In the genomic region with DNA sequence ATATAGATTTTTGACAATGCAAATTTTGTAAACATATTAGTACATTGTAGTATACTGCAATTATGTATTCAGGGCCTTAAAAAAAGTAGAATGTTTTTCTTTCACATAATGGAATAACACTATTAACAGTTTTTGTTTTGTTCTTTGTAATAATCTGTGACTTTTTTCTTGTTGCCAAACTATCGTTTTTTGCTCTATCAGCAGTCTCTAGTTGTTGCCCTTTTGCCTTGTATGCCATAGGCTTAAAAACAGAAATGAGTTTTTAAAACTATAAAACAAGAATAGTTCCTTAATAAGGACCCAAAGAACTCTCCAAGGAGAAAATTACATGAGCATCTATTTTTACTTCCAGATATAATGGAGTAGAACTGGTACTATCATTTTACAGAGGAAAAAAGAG, we compare ENCODE assay signal across 25 cellular contexts. TPM values are rescaled to one million over a fixed set of nuclear protein-coding genes. Genes with fewer than 3 reads are reported as not detected.
DNase-seq lines count a peak whose midpoint lies in the region; ATAC-seq, FAIRE-seq and TF ChIP-seq lines count a peak whose summit lies in the region.
"Had no signal": no experiment of that assay in that cellular context is flagged by ENCODE, and none has a peak within 500 bp of the region (broad histone marks: within the 10 kb centered on the region; RNA-seq: fewer than 3 reads in every experiment).

No MANE protein-coding gene starts in this region.

- no peak for TF ChIP-seq CTCF in endothelial cell of umbilical vein (IDR thresholded peaks at IDR 0.05; ENCODE audit: extremely low read depth in 1 of 2, insufficient read depth in 1 of 2, low read depth in 1 of 2, low read length in 2 of 2)

- POLR2A ChIA-PET in activated naive CD8-positive, alpha-beta T cell treated with anti-CD3 and anti-CD28 coated beads, Interleukin-2, amount 10 ng/mL, durations not matched to agents 7 days and 5 days (lab: Charles Lee): no interaction called here
- POLR2A ChIA-PET in endothelial cell of umbilical vein (lab: Charles Lee): no interaction called here

- H3K4me3 Mint-ChIP-seq in activated naive CD8-positive, alpha-beta T cell treated with anti-CD3 and anti-CD28 coated beads, Interleukin-2, amount 10 ng/mL, durations not matched to agents 7 days and 5 days: peak overlapping the region; percentile 47
- no peak overlapping the region for H3K4me3 Mint-ChIP-seq in activated naive CD8-positive, alpha-beta T cell treated with anti-CD3 and anti-CD28 coated beads for 36 hours
- H3K4me3 Mint-ChIP-seq in stimulated activated memory B cell treated with anti-CD40 and anti-IgM and Interleukin-4, amounts not matched to agents 10 μg/mL and 1 μg/mL and 100 μg/mL, for 72 hours: no peak overlapping the region
- H3K4me3 Mint-ChIP-seq: activated CD4-positive, alpha-beta T cell treated with anti-CD3 and anti-CD28 coated beads for 36 hours; activated naive CD4-positive, alpha-beta T cell treated with anti-CD3 and anti-CD28 coated beads, Interleukin-2, amount 10 ng/mL, durations not matched to agents 7 days and 5 days had no signal

- no peak overlapping the region for H3K9ac ChIP-seq in endothelial cell of umbilical vein (replicated peaks; ENCODE audit: extremely low read depth, insufficient read depth, low read length)

- intact Hi-C loops in endothelial cell of umbilical vein (cut with micrococcal nuclease): no loop called here

- peaks cover 8% of the 10 kb centered on the region for H3K36me3 Mint-ChIP-seq in activated naive CD8-positive, alpha-beta T cell treated with anti-CD3 and anti-CD28 coated beads, Interleukin-2, amount 10 ng/mL, durations not matched to agents 7 days and 5 days
- H3K36me3 Mint-ChIP-seq in activated naive CD8-positive, alpha-beta T cell treated with anti-CD3 and anti-CD28 coated beads for 36 hours: peaks cover 17% of the 10 kb centered on the region
- peaks cover 14% of the 10 kb centered on the region for H3K36me3 Mint-ChIP-seq in stimulated activated memory B cell treated with anti-CD40 and anti-IgM and Interleukin-4, amounts not matched to agents 10 μg/mL and 1 μg/mL and 100 μg/mL, for 72 hours

- no peak overlapping the region for H2AFZ ChIP-seq in endothelial cell of umbilical vein (ENCODE audit: low read depth, low read length)

- peaks cover 29% of the 10 kb centered on the region for H3K4me1 Mint-ChIP-seq in activated naive CD8-positive, alpha-beta T cell treated with anti-CD3 and anti-CD28 coated beads, Interleukin-2, amount 10 ng/mL, durations not matched to agents 7 days and 5 days
- peaks cover 49% of the 10 kb centered on the region for H3K4me1 Mint-ChIP-seq in activated naive CD8-positive, alpha-beta T cell treated with anti-CD3 and anti-CD28 coated beads for 36 hours
- H3K4me1 Mint-ChIP-seq in stimulated activated memory B cell treated with anti-CD40 and anti-IgM and Interleukin-4, amounts not matched to agents 10 μg/mL and 1 μg/mL and 100 μg/mL, for 72 hours: peaks cover 51% of the 10 kb centered on the region

- H3K9me3 Mint-ChIP-seq in activated naive CD8-positive, alpha-beta T cell treated with anti-CD3 and anti-CD28 coated beads, Interleukin-2, amount 10 ng/mL, durations not matched to agents 7 days and 5 days: no peaks in the 10 kb centered on the region
- H3K9me3 Mint-ChIP-seq in activated naive CD8-positive, alpha-beta T cell treated with anti-CD3 and anti-CD28 coated beads for 36 hours: peaks cover 4% of the 10 kb centered on the region
- H3K9me3 Mint-ChIP-seq in stimulated activated memory B cell treated with anti-CD40 and anti-IgM and Interleukin-4, amounts not matched to agents 10 μg/mL and 1 μg/mL and 100 μg/mL, for 72 hours: peaks cover 3% of the 10 kb centered on the region
- H3K9me3 Mint-ChIP-seq: activated naive CD4-positive, alpha-beta T cell treated with anti-CD3 and anti-CD28 coated beads, Interleukin-2, amount 10 ng/mL, durations not matched to agents 7 days and 5 days had no signal

- no peak for TF ChIP-seq POLR2A in endothelial cell of umbilical vein (IDR thresholded peaks at IDR 0.05; ENCODE audit: low read depth, low read length)

- dilution Hi-C loops in endothelial cell of umbilical vein (cut with MboI; ENCODE audit: extremely low pct_ligation_motif_present, low sequenced_read_pairs): no loop called here

- no peaks in the 10 kb centered on the region for H3K9me1 ChIP-seq in endothelial cell of umbilical vein (replicated peaks; ENCODE audit: control insufficient read depth, extremely low read depth, insufficient read depth, low read length)

- no peaks in the 10 kb centered on the region for H3K27me3 Mint-ChIP-seq in activated naive CD8-positive, alpha-beta T cell treated with anti-CD3 and anti-CD28 coated beads, Interleukin-2, amount 10 ng/mL, durations not matched to agents 7 days and 5 days
- no peaks in the 10 kb centered on the region for H3K27me3 Mint-ChIP-seq in activated naive CD8-positive, alpha-beta T cell treated with anti-CD3 and anti-CD28 coated beads for 36 hours
- H3K27me3 Mint-ChIP-seq in stimulated activated memory B cell treated with anti-CD40 and anti-IgM and Interleukin-4, amounts not matched to agents 10 μg/mL and 1 μg/mL and 100 μg/mL, for 72 hours: no peaks in the 10 kb centered on the region
- H3K27me3 Mint-ChIP-seq: activated CD4-positive, alpha-beta T cell treated with anti-CD3 and anti-CD28 coated beads for 36 hours; activated naive CD4-positive, alpha-beta T cell treated with anti-CD3 and anti-CD28 coated beads, Interleukin-2, amount 10 ng/mL, durations not matched to agents 7 days and 5 days had no signal

- H3K9me3 ChIP-seq in KOPT-K1 (ENCODE audit: insufficient read depth, low read length, poor library complexity, severe bottlenecking): no peaks in the 10 kb centered on the region
- H3K9me3 ChIP-seq in endothelial cell of umbilical vein (replicated peaks; ENCODE audit: control insufficient read depth, insufficient read depth, low read length): no peaks in the 10 kb centered on the region
- H3K9me3 ChIP-seq: gastrocnemius medialis, stomach, thyroid gland had no signal

- no peak for FAIRE-seq in endothelial cell of umbilical vein (lab: Jason Lieb, UNC)
- FAIRE-seq: A204.1, bronchial epithelial cell, GM18507 had no signal

- H3K4me1 ChIP-seq in endothelial cell of umbilical vein (ENCODE audit: control insufficient read depth, extremely low read depth, insufficient read depth, low read length): peaks cover 23% of the 10 kb centered on the region

- no peak for ATAC-seq in activated naive CD8-positive, alpha-beta T cell treated with anti-CD3 and anti-CD28 coated beads, Interleukin-2, amount 10 ng/mL, durations not matched to agents 7 days and 5 days (ENCODE audit: low read depth)
- ATAC-seq in stimulated activated memory B cell treated with anti-CD40 and anti-IgM and Interleukin-4, amounts not matched to agents 10 μg/mL and 1 μg/mL and 100 μg/mL, for 72 hours: no peak
- no peak for ATAC-seq in HG02885 (IDR thresholded peaks at IDR 0.05; ENCODE audit: poor library complexity, unreplicated experiment)
- ATAC-seq: activated CD4-positive, alpha-beta T cell treated with anti-CD3 and anti-CD28 coated beads for 36 hours; gastrocnemius medialis had no signal

- no TSS peak for BruUV-seq in endothelial cell of umbilical vein (replicated peaks; lab: Mats Ljungman, UMichigan)

- no peak for DNase-seq in activated naive CD8-positive, alpha-beta T cell treated with anti-CD3 and anti-CD28 coated beads, Interleukin-2, amount 10 ng/mL, durations not matched to agents 7 days and 5 days
- DNase-seq in activated naive CD8-positive, alpha-beta T cell treated with anti-CD3 and anti-CD28 coated beads for 36 hours: no peak
- DNase-seq in endothelial cell of umbilical vein (ENCODE audit: low read depth, low spot score) (no peak), SHP77 treated with DMSO at 0.1 percent for 48 hours (lab: John Stamatoyannopoulos, UW) (no peak), HPDE6-E6E7 (ENCODE audit: extremely low spot score) (no peak)
- DNase-seq: activated CD4-positive, alpha-beta T cell treated with anti-CD3 and anti-CD28 coated beads for 36 hours; activated naive CD4-positive, alpha-beta T cell treated with anti-CD3 and anti-CD28 coated beads, Interleukin-2, amount 10 ng/mL, durations not matched to agents 7 days and 5 days; activated T-cell treated with anti-CD3 and anti-CD28 coated beads, Interleukin-2, amount 50 U/mL, for 1 hour; anterior cingulate cortex; Calu3; effector memory CD4-positive, alpha-beta T cell; gastrocnemius medialis; mesendoderm; NCI-H1092; NCI-H187; NCI-H524; occipital lobe; stomach; thyroid gland had no signal

- no peaks in the 10 kb centered on the region for H3K27me3 ChIP-seq in endothelial cell of umbilical vein (ENCODE audit: control insufficient read depth in 2 of 2, insufficient read depth in 2 of 2, low read length in 2 of 2)
- H3K27me3 ChIP-seq: gastrocnemius medialis, stomach, thyroid gland had no signal

- H3K36me3 ChIP-seq in KOPT-K1 (ENCODE audit: insufficient read depth, low read length) (no peaks in the 10 kb centered on the region), endothelial cell of umbilical vein (ENCODE audit: control insufficient read depth in 2 of 2, extremely low read depth in 1 of 2, insufficient read depth in 2 of 2, low read length in 2 of 2) (no peaks in the 10 kb centered on the region)
- H3K36me3 ChIP-seq: gastrocnemius medialis, stomach, thyroid gland had no signal

- H3K4me3 ChIP-seq in endothelial cell of umbilical vein (replicated peaks in 1 of 3; ENCODE audit: insufficient read depth in 1 of 3, low read depth in 1 of 3, low read length in 3 of 3): no peak overlapping the region
- H3K4me3 ChIP-seq: gastrocnemius medialis, stomach, thyroid gland had no signal

- no peak overlapping the region for H3K27ac Mint-ChIP-seq in activated naive CD8-positive, alpha-beta T cell treated with anti-CD3 and anti-CD28 coated beads, Interleukin-2, amount 10 ng/mL, durations not matched to agents 7 days and 5 days
- no peak overlapping the region for H3K27ac Mint-ChIP-seq in activated naive CD8-positive, alpha-beta T cell treated with anti-CD3 and anti-CD28 coated beads for 36 hours
- peak overlapping the region; percentile 20 for H3K27ac Mint-ChIP-seq in stimulated activated memory B cell treated with anti-CD40 and anti-IgM and Interleukin-4, amounts not matched to agents 10 μg/mL and 1 μg/mL and 100 μg/mL, for 72 hours
- H3K27ac Mint-ChIP-seq: activated naive CD4-positive, alpha-beta T cell treated with anti-CD3 and anti-CD28 coated beads, Interleukin-2, amount 10 ng/mL, durations not matched to agents 7 days and 5 days had no signal

- peak overlapping the region; percentile 11 for H3K27ac ChIP-seq in KOPT-K1 (ENCODE audit: low read depth, low read length, poor library complexity, severe bottlenecking)
- no peak overlapping the region for H3K27ac ChIP-seq in endothelial cell of umbilical vein (ENCODE audit: insufficient read depth, low read depth, low read length)
- H3K27ac ChIP-seq: gastrocnemius medialis, stomach, thyroid gland had no signal

- H3K79me2 ChIP-seq in endothelial cell of umbilical vein (ENCODE audit: control insufficient read depth, insufficient read depth, low read length): peaks cover 74% of the 10 kb centered on the region

- peaks cover 2% of the 10 kb centered on the region for H4K20me1 ChIP-seq in endothelial cell of umbilical vein (replicated peaks; ENCODE audit: control insufficient read depth, extremely low read depth, insufficient read depth, low read length)

- CTCF ChIA-PET in endothelial cell of umbilical vein (lab: Charles Lee): no interaction called here

- peak overlapping the region; percentile 44 for H3K4me2 ChIP-seq in endothelial cell of umbilical vein (ENCODE audit: insufficient read depth, low read length)

RNA-seq across cellular contexts. Expression of gene REPS1, which starts 29.5 kb away (rescaled TPM):
- total RNA-seq in activated naive CD8-positive, alpha-beta T cell treated with anti-CD3 and anti-CD28 coated beads, Interleukin-2, amount 10 ng/mL, durations not matched to agents 7 days and 5 days: 10 to 100 TPM; 50.5 to 51.3 TPM
- total RNA-seq in activated naive CD8-positive, alpha-beta T cell treated with anti-CD3 and anti-CD28 coated beads for 36 hours: 10 to 100 TPM; 59.7 to 73.2 TPM
- 26.3 and 35.0 TPM in 2 replicates for total RNA-seq in endothelial cell of umbilical vein
- 20.6 TPM in 2 replicates for polyA plus RNA-seq in endothelial cell of umbilical vein
- 22.4 and 25.0 TPM in 2 replicates for polyA plus RNA-seq in endothelial cell of umbilical vein (2011; cell fraction: cytosol; rRNA removed)
- 42.7 and 49.2 TPM in 2 replicates for polyA plus RNA-seq in endothelial cell of umbilical vein (2011; cell fraction: nucleus; rRNA removed)
- 19.1 and 26.8 TPM in 2 replicates for polyA plus RNA-seq in endothelial cell of umbilical vein (2012)
- polyA minus RNA-seq in endothelial cell of umbilical vein: 26.2 and 33.7 TPM in 2 replicates
- polyA minus RNA-seq in endothelial cell of umbilical vein (2011; cell fraction: cytosol; rRNA and poly(A)+ RNA removed): 12.3 TPM
- polyA minus RNA-seq in endothelial cell of umbilical vein (2011; cell fraction: nucleus; rRNA and poly(A)+ RNA removed): 41.6 and 51.2 TPM in 2 replicates
